1 cellular context compared by ENCODE assay signal in genomic region chr5:132451387-132451786, GRCh38.
TF ChIP-seq lines count a peak whose summit lies in the region.

No MANE protein-coding gene starts in this region.

TF ChIP-seq in IMR-90, 13 proteins besides CTCF, POLR2A, EP300 and RAD21 (continued from another document):
- TF ChIP-seq ELK1 (IDR thresholded peaks at IDR 0.05; ENCODE audit: borderline replicate concordance, low read depth, low read length) (no peak), SMC3 (IDR thresholded peaks at IDR 0.05; ENCODE audit: low read depth, low read length) (no peak), USF2 (IDR thresholded peaks at IDR 0.05; ENCODE audit: low read depth, low read length) (no peak), CEBPB (IDR thresholded peaks at IDR 0.05; ENCODE audit: low read depth, low read length) (no peak), MAFK (IDR thresholded peaks at IDR 0.05; ENCODE audit: low read depth, low read length) (no peak), CHD1 (IDR thresholded peaks at IDR 0.05; ENCODE audit: low read depth, low read length) (no peak), RFX5 (IDR thresholded peaks at IDR 0.05; ENCODE audit: low read depth, low read length) (no peak), NFE2L2 (IDR thresholded peaks at IDR 0.05; ENCODE audit: low read depth, low read length) (no peak), FOS (IDR thresholded peaks at IDR 0.05; ENCODE audit: low read depth, low read length) (no peak), RCOR1 (IDR thresholded peaks at IDR 0.05; ENCODE audit: insufficient replicate concordance, low read length) (no peak)
